13 cellular contexts compared by ENCODE assay signal in genomic region chr9:105877719-105878118, GRCh38.
A peak's percentile ranks its signal among the peaks of the same experiment; 100 is the strongest.
DNase-seq lines count a peak whose midpoint lies in the region; FAIRE-seq and TF ChIP-seq lines count a peak whose summit lies in the region.
"Had no signal": no experiment of that assay in that cellular context is flagged by ENCODE, and none has a peak within 500 bp of the region (broad histone marks: within the 10 kb centered on the region; RNA-seq: fewer than 3 reads in every experiment).

No MANE protein-coding gene starts in this region.

- no peak for TF ChIP-seq CTCF in thyroid gland (IDR thresholded peaks at IDR 0.05)
- TF ChIP-seq CTCF in kidney (IDR thresholded peaks at IDR 0.05; ENCODE audit: borderline replicate concordance, extremely low read depth, insufficient read depth), result no peak

- 40 to 60% methylated on average over 1 of the region's 1 CpG for WGBS in thyroid gland, 2 donors

- no peak overlapping the region for H3K27ac ChIP-seq in SJCRH30
- no peak overlapping the region for H3K27ac ChIP-seq in thyroid gland
- H3K27ac ChIP-seq in kidney (ENCODE audit: low read depth in 2 of 2, low read length in 2 of 2), result no peak overlapping the region
- H3K27ac ChIP-seq: uterus had no signal

- H3K4me1 ChIP-seq in SJCRH30 (no peaks in the 10 kb centered on the region), thyroid gland (no peaks in the 10 kb centered on the region), kidney (ENCODE audit: control insufficient read depth in 1 of 2, insufficient read depth in 1 of 2, low read depth in 1 of 2, low read length in 2 of 2) (no peaks in the 10 kb centered on the region)
- H3K4me1 ChIP-seq: uterus had no signal

- H3K36me3 ChIP-seq in H7 (replicated peaks; ENCODE audit: control insufficient read depth, insufficient read depth, low read length) (no peaks in the 10 kb centered on the region), SJCRH30 (no peaks in the 10 kb centered on the region), thyroid gland (no peaks in the 10 kb centered on the region), kidney (ENCODE audit: control insufficient read depth in 1 of 2, insufficient read depth in 2 of 2, low read length in 2 of 2) (no peaks in the 10 kb centered on the region)
- H3K36me3 ChIP-seq: uterus had no signal

- no peak overlapping the region for H3K9ac ChIP-seq in kidney (ENCODE audit: low read length in 2 of 2)

- H3K27me3 ChIP-seq in H7 (ENCODE audit: control insufficient read depth, insufficient read depth, low read length) (no peaks in the 10 kb centered on the region), SJCRH30 (no peaks in the 10 kb centered on the region), thyroid gland (no peaks in the 10 kb centered on the region)
- H3K27me3 ChIP-seq: uterus had no signal

- H3K4me3 ChIP-seq in H7 (ENCODE audit: insufficient read depth, low read depth, low read length), result no peak overlapping the region
- no peak overlapping the region for H3K4me3 ChIP-seq in SJCRH30
- no peak overlapping the region for H3K4me3 ChIP-seq in thyroid gland (replicated peaks in 1 of 3)
- H3K4me3 ChIP-seq in kidney (ENCODE audit: low read length in 2 of 2), result no peak overlapping the region
- H3K4me3 ChIP-seq: uterus had no signal

- FAIRE-seq in kidney (lab: Jason Lieb, UNC), result no peak
- FAIRE-seq: HTR-8/SVneo had no signal

- DNase-seq in DMS79 treated with DMSO at 0.1 percent for 48 hours (lab: John Stamatoyannopoulos, UW) (peak; percentile 41), H7 (peak; percentile 35), NCI-H128 (lab: John Stamatoyannopoulos, UW; ENCODE audit: unreplicated experiment) (peak; percentile 61), SJCRH30 (peak; percentile 29 to 46), amniotic stem cell (lab: John Stamatoyannopoulos, UW) (no peak), thyroid gland (no peak), AG08396 (ENCODE audit: low spot score) (no peak), kidney (no peak)
- DNase-seq: activated CD8-positive, alpha-beta T cell treated with anti-CD3 and anti-CD28 coated beads, Interleukin-2, amount 10 ng/mL, durations not matched to agents 7 days and 5 days; effector memory CD8-positive, alpha-beta T cell; T-cell; uterus had no signal

- TF ChIP-seq POLR2A in thyroid gland (IDR thresholded peaks at IDR 0.05), result no peak

- intact Hi-C loops in thyroid gland (cut with DNase I) (no loop called here), kidney (cut with DNase I) (no loop called here)

- H3K9me3 ChIP-seq in SJCRH30 (replicated peaks), result no peaks in the 10 kb centered on the region
- no peaks in the 10 kb centered on the region for H3K9me3 ChIP-seq in thyroid gland
- no peaks in the 10 kb centered on the region for H3K9me3 ChIP-seq in kidney (ENCODE audit: control insufficient read depth in 1 of 2, low read length in 2 of 2)
- H3K9me3 ChIP-seq: uterus had no signal

Comparison
In these comparisons a context has a peak if more than half of its experiments do, and no peak if none do; other contexts are left out.
1. DNase-seq: peak in DMS79 treated with DMSO at 0.1 percent for 48 hours (single experiment), H7 (single experiment), NCI-H128 (single experiment) and SJCRH30 (2 of 2); none in amniotic stem cell (single experiment), thyroid gland (0 of 2), AG08396 (single experiment) and kidney (single experiment).